ENCODE assay signal across 21 cellular contexts in the genomic region with DNA sequence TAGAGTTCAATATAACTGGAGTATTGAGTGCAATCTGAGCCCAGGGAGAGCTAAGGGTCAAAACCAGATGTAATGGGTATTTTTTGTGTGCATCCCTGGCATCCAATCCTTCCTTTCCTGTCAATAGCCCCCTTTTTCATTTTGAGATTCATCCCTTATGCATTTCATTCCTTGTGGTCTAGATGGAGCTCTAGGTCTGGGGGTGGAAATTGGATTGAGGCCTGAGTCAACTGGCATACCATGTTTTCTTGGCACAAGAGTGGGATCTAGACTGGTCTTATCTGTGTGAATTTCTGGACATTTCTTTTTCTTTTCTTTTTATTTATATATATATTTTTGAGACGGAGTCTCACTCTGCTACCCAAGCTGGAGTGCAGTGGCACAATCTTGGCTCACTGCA.
DNase-seq lines count a peak whose midpoint lies in the region; ATAC-seq and TF ChIP-seq lines count a peak whose summit lies in the region.
"Had no signal": no experiment of that assay in that cellular context is flagged by ENCODE, and none has a peak within 500 bp of the region (broad histone marks: within the 10 kb centered on the region; RNA-seq: fewer than 3 reads in every experiment).

No MANE protein-coding gene starts in this region.

- no peak overlapping the region for H3K27ac ChIP-seq in mammary epithelial cell (ENCODE audit: insufficient read depth, low read depth, low read length)
- H3K27ac ChIP-seq in mesendoderm (ENCODE audit: low read depth, low read length) = no peak overlapping the region
- no peak overlapping the region for H3K27ac ChIP-seq in upper lobe of right lung
- H3K27ac ChIP-seq: cardiac muscle cell, neutrophil, vagina had no signal

- H4K20me1 ChIP-seq in mammary epithelial cell (ENCODE audit: insufficient read depth, low read length) = no peaks in the 10 kb centered on the region

- no peaks in the 10 kb centered on the region for H3K9me3 ChIP-seq in mammary epithelial cell (replicated peaks; ENCODE audit: insufficient read depth, low read length)
- no peaks in the 10 kb centered on the region for H3K9me3 ChIP-seq in upper lobe of right lung
- H3K9me3 ChIP-seq: neutrophil, vagina had no signal

- no peak overlapping the region for H3K18ac ChIP-seq in mesendoderm (ENCODE audit: low read length)

- no peak overlapping the region for H2AFZ ChIP-seq in mammary epithelial cell (ENCODE audit: low read depth, low read length)

- ATAC-seq in upper lobe of right lung (no peak), HG02840 (IDR thresholded peaks at IDR 0.05; ENCODE audit: low FRiP score, unreplicated experiment) (no peak)

- BruUV-seq in mammary epithelial cell (replicated peaks; lab: Mats Ljungman, UMichigan) = no TSS peak

- 100% methylated on average over 1 of the region's 1 CpG for WGBS in mammary epithelial cell (ENCODE audit: low coverage, missing lambda C conversion rate)
- WGBS in mesendoderm (ENCODE audit: extremely low coverage, insufficient coverage, low lambda C conversion rate) = no CpG with 5 or more reads among the region's 1 CpG

- no peak overlapping the region for H3K56ac ChIP-seq in mesendoderm (ENCODE audit: low read length)

- peak overlapping the region; percentile 64 for H2BK15ac ChIP-seq in mesendoderm (replicated peaks; ENCODE audit: low read depth)

- intact Hi-C loops in mammary epithelial cell (cut with micrococcal nuclease) = no loop called here
- intact Hi-C loops in upper lobe of right lung (cut with DNase I) = no loop called here

- peak overlapping the region; percentile 90 for H2BK120ac ChIP-seq in mesendoderm (ENCODE audit: low read depth, low read length)

- no peak overlapping the region for H2BK5ac ChIP-seq in mesendoderm (ENCODE audit: low read length)

- H3K27me3 ChIP-seq in mammary epithelial cell (ENCODE audit: insufficient read depth, low read length) (no peaks in the 10 kb centered on the region), mesendoderm (ENCODE audit: insufficient read depth, low read length, poor library complexity) (no peaks in the 10 kb centered on the region), upper lobe of right lung (no peaks in the 10 kb centered on the region)
- H3K27me3 ChIP-seq: cardiac muscle cell, dorsolateral prefrontal cortex, neutrophil, vagina had no signal

- H3K4me3 ChIP-seq in HFF-Myc (replicated peaks; ENCODE audit: low read depth, low read length) = no peak overlapping the region
- H3K4me3 ChIP-seq in mammary epithelial cell (replicated peaks in 1 of 3; ENCODE audit: insufficient read depth in 1 of 3, low read depth in 2 of 3, low read length in 3 of 3) = no peak overlapping the region
- H3K4me3 ChIP-seq in mesendoderm (ENCODE audit: low read length) = no peak overlapping the region
- no peak overlapping the region for H3K4me3 ChIP-seq in upper lobe of right lung
- H3K4me3 ChIP-seq: cardiac muscle cell, dorsolateral prefrontal cortex, vagina had no signal

- no peaks in the 10 kb centered on the region for H3K79me1 ChIP-seq in mesendoderm (ENCODE audit: low read length)

- DNase-seq in NCI-H82 (lab: John Stamatoyannopoulos, UW) (peak; percentile 38), NCI-H82 treated with DMSO at 0.1 percent for 48 hours (lab: John Stamatoyannopoulos, UW; ENCODE audit: unreplicated experiment) (no peak), HFF-Myc (ENCODE audit: extremely low read depth, low read depth) (peak; percentile 16), mammary epithelial cell (no peak), mesendoderm (peak; percentile 20), upper lobe of right lung (no peak), NCI-H345 treated with DMSO at 0.1 percent for 48 hours (lab: John Stamatoyannopoulos, UW; ENCODE audit: unreplicated experiment) (no peak)
- DNase-seq: activated CD4-positive, alpha-beta T cell treated with anti-CD3 and anti-CD28 coated beads, Interleukin-2, amount 50 U/mL, for 4 hours; activated naive CD4-positive, alpha-beta T cell; amniotic stem cell; DND-41; dorsolateral prefrontal cortex; erythroblast; immature natural killer cell; NCI-H1417 treated with DMSO at 0.1 percent for 48 hours; NCI-H345; Right ventricle myocardium superior had no signal

- H3K79me2 ChIP-seq in mammary epithelial cell (ENCODE audit: insufficient read depth, low read length) = no peaks in the 10 kb centered on the region
- H3K79me2 ChIP-seq in mesendoderm (ENCODE audit: control insufficient read depth, insufficient read depth, low read length) = no peaks in the 10 kb centered on the region

- dilution Hi-C loops in mammary epithelial cell (cut with HindIII; ENCODE audit: low sequenced_read_pairs) = no loop called here

- H3K23ac ChIP-seq in mesendoderm (ENCODE audit: low read length) = no peak overlapping the region

- no peak overlapping the region for H2AK5ac ChIP-seq in mesendoderm (ENCODE audit: low read length)

- H3K4me2 ChIP-seq in mammary epithelial cell (ENCODE audit: insufficient read depth, low read depth, low read length) (no peak overlapping the region), mesendoderm (ENCODE audit: low read length) (no peak overlapping the region)

- peak; percentile 16 for TF ChIP-seq CTCF in HFF-Myc (IDR thresholded peaks at IDR 0.05; ENCODE audit: low read depth, low read length, missing control alignments)
- TF ChIP-seq CTCF in mammary epithelial cell (conservative IDR thresholded peaks at IDR 0.05 in 1 of 2, IDR thresholded peaks at IDR 0.05 in 1 of 2; ENCODE audit: extremely low read depth in 1 of 2, insufficient read depth in 1 of 2, low read depth in 1 of 2, low read length in 2 of 2) = peak; percentile 23 to 46
- no peak for TF ChIP-seq CTCF in upper lobe of right lung (IDR thresholded peaks at IDR 0.05)

- CTCF ChIA-PET in mammary epithelial cell (lab: Charles Lee; ENCODE audit: low non-redundant PET) = no interaction called here

- in situ Hi-C loops in mammary epithelial cell (cut with MboI; ENCODE audit: low sequenced_read_pairs in 2 of 2) = no loop called here

- H3K4me1 ChIP-seq in mammary epithelial cell (ENCODE audit: insufficient read depth, low read length) (peaks cover 28% of the 10 kb centered on the region), mesendoderm (ENCODE audit: control insufficient read depth, low read depth, low read length) (peaks cover 8% of the 10 kb centered on the region), upper lobe of right lung (no peaks in the 10 kb centered on the region)
- H3K4me1 ChIP-seq: vagina had no signal

- H4K5ac ChIP-seq in mesendoderm (ENCODE audit: low read length) = no peak overlapping the region

- H3K9ac ChIP-seq in mammary epithelial cell (ENCODE audit: insufficient read depth, low read length) (no peak overlapping the region), mesendoderm (ENCODE audit: low read length) (no peak overlapping the region)

- no peak overlapping the region for H3K4ac ChIP-seq in mesendoderm (ENCODE audit: low read depth, low read length)

- H4K8ac ChIP-seq in mesendoderm (ENCODE audit: low read depth, low read length) = no peak overlapping the region

- H3K36me3 ChIP-seq in mammary epithelial cell (ENCODE audit: insufficient read depth, low read length) (no peaks in the 10 kb centered on the region), mesendoderm (ENCODE audit: control insufficient read depth, insufficient read depth, low read length) (no peaks in the 10 kb centered on the region), upper lobe of right lung (no peaks in the 10 kb centered on the region)
- H3K36me3 ChIP-seq: cardiac muscle cell, neutrophil, vagina had no signal

Comparison
In these comparisons a context has a peak if more than half of its experiments do, and no peak if none do; other contexts are left out.
1. DNase-seq: peak in NCI-H82 (single experiment), HFF-Myc (single experiment) and mesendoderm (single experiment); none in NCI-H82 treated with DMSO at 0.1 percent for 48 hours (single experiment), mammary epithelial cell (single experiment), upper lobe of right lung (single experiment) and NCI-H345 treated with DMSO at 0.1 percent for 48 hours (single experiment).